ENCODE assay signal across 10 cellular contexts in the genomic region with DNA sequence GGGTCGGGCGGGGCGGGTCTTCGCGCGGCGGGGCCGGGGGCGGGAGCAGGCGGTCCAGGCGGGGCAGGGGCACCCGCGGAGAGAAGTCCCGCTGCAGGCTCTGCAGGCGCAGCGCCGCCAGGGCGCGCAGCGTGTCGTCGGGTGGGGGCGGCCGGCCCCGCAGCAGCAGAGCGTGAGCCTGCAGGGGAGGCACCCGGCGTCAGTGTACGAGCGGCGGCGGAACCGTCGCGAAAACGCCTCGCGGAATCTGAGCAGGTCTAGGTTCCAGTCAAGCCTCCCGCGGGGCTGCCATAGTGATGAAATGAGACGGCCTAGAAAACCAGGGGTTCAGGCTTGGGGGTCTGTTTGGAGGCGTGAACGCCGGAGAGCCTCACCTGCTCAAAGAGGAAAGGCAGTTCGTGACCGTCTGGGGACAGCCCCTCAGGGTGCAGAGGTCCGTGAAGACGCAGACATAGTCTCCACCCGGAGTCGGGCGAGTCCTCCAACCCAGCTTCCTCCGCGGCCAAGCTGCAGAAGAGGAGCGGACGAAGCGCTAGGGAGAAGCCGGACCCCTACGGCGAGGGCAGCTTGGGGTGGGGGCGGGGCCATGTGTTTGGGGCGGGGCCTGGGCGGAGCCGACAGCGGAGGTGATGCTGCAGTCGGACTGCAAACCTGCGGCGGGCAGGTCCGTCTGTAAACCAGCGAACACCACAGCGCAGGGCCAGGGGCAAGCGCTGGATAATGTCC. TPM values are rescaled to one million over a fixed set of nuclear protein-coding genes. Genes with fewer than 3 reads are reported as not detected.
DNase-seq lines count a peak whose midpoint lies in the region; ATAC-seq and TF ChIP-seq lines count a peak whose summit lies in the region.
"Had no signal": no experiment of that assay in that cellular context is flagged by ENCODE, and none has a peak within 500 bp of the region (broad histone marks: within the 10 kb centered on the region; RNA-seq: fewer than 3 reads in every experiment).

No MANE protein-coding gene starts in this region.

- no peaks in the 10 kb centered on the region for H3K27me3 ChIP-seq in thoracic aorta (replicated peaks; ENCODE audit: insufficient read depth)

- peaks cover 8% of the 10 kb centered on the region for H3K36me3 Mint-ChIP-seq in activated CD4-positive, alpha-beta T cell treated with anti-CD3 and anti-CD28 coated beads for 36 hours (ENCODE audit: low read depth)
- H3K36me3 Mint-ChIP-seq in immature natural killer cell: peaks cover 0 to 12% (median 8%) of the 10 kb centered on the region in 3 donors

- H3K4me1 ChIP-seq in thoracic aorta (ENCODE audit: control insufficient read depth in 1 of 2, low read depth in 2 of 2): peaks cover 41 to 70% of the 10 kb centered on the region in 2 donors

- H3K9me3 ChIP-seq in thoracic aorta: no peaks in the 10 kb centered on the region
- H3K9me3 ChIP-seq: A549 had no signal

- peak overlapping the region; percentile 29 for H3K4me3 ChIP-seq in thoracic aorta
- H3K4me3 ChIP-seq: A549 had no signal

- peaks cover 51% of the 10 kb centered on the region for H3K36me3 ChIP-seq in thoracic aorta

- H3K4me1 Mint-ChIP-seq in activated CD4-positive, alpha-beta T cell treated with anti-CD3 and anti-CD28 coated beads for 36 hours: peaks cover 21% of the 10 kb centered on the region
- peaks cover 18 to 24% of the 10 kb centered on the region in 2 donors for H3K4me1 Mint-ChIP-seq in immature natural killer cell

- POLR2A ChIA-PET in activated CD4-positive, alpha-beta T cell treated with anti-CD3 and anti-CD28 coated beads for 36 hours (lab: Charles Lee): no interaction called here

- DNase-seq in activated CD4-positive, alpha-beta T cell treated with anti-CD3 and anti-CD28 coated beads for 36 hours: peak; percentile 67
- no peak for DNase-seq in activated CD4-positive, alpha-beta T cell treated with anti-CD3 and anti-CD28 coated beads for 1 hour
- DNase-seq in activated effector memory CD4-positive, alpha-beta T cell treated with Interleukin-2 at 50 U/mL for 16 hours: peak; percentile 38
- DNase-seq in immature natural killer cell: peak; percentile 28 to 39 (median 33)
- DNase-seq in thoracic aorta (ENCODE audit: low spot score): no peak
- DNase-seq in GM19240 (ENCODE audit: insufficient read length, low spot score): no peak

- H3K27me3 Mint-ChIP-seq in activated CD4-positive, alpha-beta T cell treated with anti-CD3 and anti-CD28 coated beads for 36 hours: peaks cover 30% of the 10 kb centered on the region
- H3K27me3 Mint-ChIP-seq in immature natural killer cell (ENCODE audit: low read depth in 3 of 3): peaks cover 11 to 27% (median 20%) of the 10 kb centered on the region in 3 donors

- intact Hi-C loops in activated CD4-positive, alpha-beta T cell treated with anti-CD3 and anti-CD28 coated beads for 36 hours (cut with DNase I, micrococcal nuclease): loop anchor here in 1 of 2 experiments (10.0 kb wide), 1 partner anchor 326 kb away; no protein-coding TSS in a partner anchor

- TF ChIP-seq CTCF in thoracic aorta (IDR thresholded peaks at IDR 0.05): no peak

- CTCF ChIA-PET in activated CD4-positive, alpha-beta T cell treated with anti-CD3 and anti-CD28 coated beads for 36 hours (lab: Charles Lee): interaction anchor here (0.8 to 0.9 kb wide), 2 partner anchors 13 to 61 kb away, joined by 3 read pairs; partner anchors contain the start of genes RETREG3 and TUBG1

- H3K27ac Mint-ChIP-seq in activated CD4-positive, alpha-beta T cell treated with anti-CD3 and anti-CD28 coated beads for 36 hours: no peak overlapping the region
- no peak overlapping the region for H3K27ac Mint-ChIP-seq in immature natural killer cell

- peak overlapping the region in 1 of 2 donors; percentile 28 for H3K27ac ChIP-seq in thoracic aorta
- H3K27ac ChIP-seq: VCaP had no signal

- H3K4me3 Mint-ChIP-seq in activated CD4-positive, alpha-beta T cell treated with anti-CD3 and anti-CD28 coated beads for 36 hours: peak overlapping the region; percentile 56
- peak overlapping the region; percentile 73 to 90 (median 77) for H3K4me3 Mint-ChIP-seq in immature natural killer cell

- ATAC-seq in activated CD4-positive, alpha-beta T cell treated with anti-CD3 and anti-CD28 coated beads for 36 hours: peak; percentile 64
- ATAC-seq in thoracic aorta (ENCODE audit: insufficient number of reproducible peaks, low FRiP score, low read depth): no peak
- no peak for ATAC-seq in HG02798 (IDR thresholded peaks at IDR 0.05; ENCODE audit: poor library complexity, unreplicated experiment)
- no peak for ATAC-seq in GM19351 (IDR thresholded peaks at IDR 0.05; ENCODE audit: unreplicated experiment)
- ATAC-seq: A549 had no signal

- no peaks in the 10 kb centered on the region for H3K9me3 Mint-ChIP-seq in activated CD4-positive, alpha-beta T cell treated with anti-CD3 and anti-CD28 coated beads for 36 hours (ENCODE audit: low read depth)
- H3K9me3 Mint-ChIP-seq in immature natural killer cell: no peaks in the 10 kb centered on the region

RNA-seq across cellular contexts. Expression of gene PLEKHH3, which starts 6.4 kb away (rescaled TPM):
- total RNA-seq in activated CD4-positive, alpha-beta T cell treated with anti-CD3 and anti-CD28 coated beads for 36 hours: under 1 TPM; 0.73 to 0.97 TPM
- polyA plus RNA-seq in immature natural killer cell: not detected
- total RNA-seq in thoracic aorta: 10 to 100 TPM; 54.8 to 59.2 TPM

RNA-seq across cellular contexts. Expression of gene TUBG2, which starts 11.3 kb away (rescaled TPM):
- 1 to 10 TPM; 9.0 to 9.2 TPM for total RNA-seq in activated CD4-positive, alpha-beta T cell treated with anti-CD3 and anti-CD28 coated beads for 36 hours
- polyA plus RNA-seq in immature natural killer cell: 1 to 10 TPM; 1.3 to 4.0 (median 3.4) TPM
- total RNA-seq in thoracic aorta: 10 to 100 TPM; 47.2 to 49.0 TPM

RNA-seq across cellular contexts. Expression of gene CCR10, which starts 11.3 kb away (rescaled TPM):
- total RNA-seq in activated CD4-positive, alpha-beta T cell treated with anti-CD3 and anti-CD28 coated beads for 36 hours: under 1 TPM; 0.18 to 0.37 TPM
- under 1 TPM in 2 of 3 donors, not detected in 1; 0.17 to 0.26 TPM for polyA plus RNA-seq in immature natural killer cell
- total RNA-seq in thoracic aorta: 1 to 10 TPM; 3.2 to 3.4 TPM

RNA-seq across cellular contexts. Expression of gene CNTNAP1, which starts 12.0 kb away (rescaled TPM):
- total RNA-seq in activated CD4-positive, alpha-beta T cell treated with anti-CD3 and anti-CD28 coated beads for 36 hours: 1 to 10 TPM; 1.2 to 1.4 TPM
- polyA plus RNA-seq in immature natural killer cell: under 1 TPM in 1 of 3 donors, not detected in 2; 0.73 TPM
- total RNA-seq in thoracic aorta: 10 to 100 TPM in 1 of 2 donors, 1 to 10 TPM in 1; 9.1 to 19.6 TPM

Comparison
In these comparisons a context has a peak if more than half of its experiments do, and no peak if none do; other contexts are left out.
1. DNase-seq: peak in activated CD4-positive, alpha-beta T cell treated with anti-CD3 and anti-CD28 coated beads for 36 hours (single experiment), activated effector memory CD4-positive, alpha-beta T cell treated with Interleukin-2 at 50 U/mL for 16 hours (single experiment) and immature natural killer cell (3 of 3); none in activated CD4-positive, alpha-beta T cell treated with anti-CD3 and anti-CD28 coated beads for 1 hour (single experiment), thoracic aorta (single experiment) and GM19240 (single experiment).
2. RNA of gene PLEKHH3, which starts 6.4 kb away (total RNA-seq): 54.8 to 59.2 TPM in thoracic aorta; 0.73 to 0.97 TPM in activated CD4-positive, alpha-beta T cell treated with anti-CD3 and anti-CD28 coated beads for 36 hours; every median in the first group is over 10 times any median in the second.
3. RNA of gene TUBG2, which starts 11.3 kb away (total RNA-seq): 47.2 to 49.0 TPM in thoracic aorta; 9.0 to 9.2 TPM in activated CD4-positive, alpha-beta T cell treated with anti-CD3 and anti-CD28 coated beads for 36 hours; every median in the first group is over 4 times any median in the second.